In the genomic region with DNA sequence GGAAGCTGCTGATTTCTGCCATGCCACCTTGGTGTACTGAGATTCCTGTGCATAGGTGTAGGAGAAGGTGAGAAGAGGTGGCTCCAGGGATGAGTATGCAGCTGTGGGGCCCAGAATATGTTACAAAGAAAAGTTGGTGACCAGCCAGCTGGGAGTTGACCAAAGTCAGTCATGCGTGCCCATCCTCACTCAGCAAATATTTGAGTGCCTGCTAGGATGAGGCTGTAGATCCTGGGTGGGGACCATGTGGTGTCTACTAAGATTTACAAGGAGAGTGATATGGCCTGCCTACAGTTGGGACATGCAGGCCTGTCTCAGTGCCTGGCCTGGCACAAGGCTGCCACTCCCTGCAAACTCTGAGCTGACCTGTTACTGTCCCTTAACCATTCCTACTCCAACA, we compare ENCODE assay signal across 11 cellular contexts. TPM values are rescaled to one million over a fixed set of nuclear protein-coding genes. Genes with fewer than 3 reads are reported as not detected.
DNase-seq lines count a peak whose midpoint lies in the region; ATAC-seq and TF ChIP-seq lines count a peak whose summit lies in the region.
"Had no signal": no experiment of that assay in that cellular context is flagged by ENCODE, and none has a peak within 500 bp of the region (broad histone marks: within the 10 kb centered on the region; RNA-seq: fewer than 3 reads in every experiment).

No MANE protein-coding gene starts in this region.

- in situ Hi-C loops in G401 (cut with HindIII; ENCODE audit: low sequenced_read_pairs) = no loop called here

- H3K4me3 Mint-ChIP-seq in activated CD4-positive, alpha-beta T cell treated with anti-CD3 and anti-CD28 coated beads for 36 hours = no peak overlapping the region
- no peak overlapping the region for H3K4me3 Mint-ChIP-seq in CD14-positive monocyte
- H3K4me3 Mint-ChIP-seq: CD4-positive, CD25-positive, alpha-beta regulatory T cell had no signal

- peaks cover 25% of the 10 kb centered on the region for H3K36me3 Mint-ChIP-seq in activated CD4-positive, alpha-beta T cell treated with anti-CD3 and anti-CD28 coated beads for 36 hours (ENCODE audit: low read depth)
- peaks cover 31 to 75% of the 10 kb centered on the region in 2 donors for H3K36me3 Mint-ChIP-seq in CD14-positive monocyte

- no peaks in the 10 kb centered on the region for H3K9me3 ChIP-seq in upper lobe of right lung

- no peak overlapping the region for H3K4me3 ChIP-seq in upper lobe of right lung

- intact Hi-C loops in activated CD4-positive, alpha-beta T cell treated with anti-CD3 and anti-CD28 coated beads for 36 hours (cut with DNase I, micrococcal nuclease) = no loop called here
- intact Hi-C loops in upper lobe of right lung (cut with DNase I) = no loop called here
- intact Hi-C loops in CD14-positive monocyte (cut with micrococcal nuclease) = no loop called here

- H3K27ac ChIP-seq in upper lobe of right lung = no peak overlapping the region

- ATAC-seq in activated CD4-positive, alpha-beta T cell treated with anti-CD3 and anti-CD28 coated beads for 36 hours = peak; percentile 26
- ATAC-seq in upper lobe of right lung = peak; percentile 22

- H3K27me3 Mint-ChIP-seq in activated CD4-positive, alpha-beta T cell treated with anti-CD3 and anti-CD28 coated beads for 36 hours = no peaks in the 10 kb centered on the region
- H3K27me3 Mint-ChIP-seq in CD14-positive monocyte (ENCODE audit: low read depth in 3 of 3) = no peaks in the 10 kb centered on the region
- H3K27me3 Mint-ChIP-seq: CD4-positive, CD25-positive, alpha-beta regulatory T cell had no signal

- TF ChIP-seq CTCF in upper lobe of right lung (IDR thresholded peaks at IDR 0.05) (no peak), CD14-positive monocyte (IDR thresholded peaks at IDR 0.05) (no peak)

- no peaks in the 10 kb centered on the region for H3K27me3 ChIP-seq in upper lobe of right lung

- H3K36me3 ChIP-seq in upper lobe of right lung = peaks cover 30% of the 10 kb centered on the region

- POLR2A ChIA-PET in activated CD4-positive, alpha-beta T cell treated with anti-CD3 and anti-CD28 coated beads for 36 hours (lab: Charles Lee) = no interaction called here

- peaks cover 21% of the 10 kb centered on the region for H3K4me1 Mint-ChIP-seq in activated CD4-positive, alpha-beta T cell treated with anti-CD3 and anti-CD28 coated beads for 36 hours
- H3K4me1 Mint-ChIP-seq in CD14-positive monocyte = no peaks in the 10 kb centered on the region

- no peaks in the 10 kb centered on the region for H3K4me1 ChIP-seq in upper lobe of right lung

- H3K27ac Mint-ChIP-seq in activated CD4-positive, alpha-beta T cell treated with anti-CD3 and anti-CD28 coated beads for 36 hours = no peak overlapping the region
- H3K27ac Mint-ChIP-seq in CD14-positive monocyte = peak overlapping the region in 2 of 7 donors; percentile 26 to 61

- no peak for DNase-seq in activated CD4-positive, alpha-beta T cell treated with anti-CD3 and anti-CD28 coated beads for 36 hours
- DNase-seq in activated CD4-positive, alpha-beta T cell treated with anti-CD3 and anti-CD28 coated beads, Interleukin-2, amount 50 U/mL, for 1 hour = no peak
- DNase-seq in RPMI7951 (ENCODE audit: low read depth) (peak; percentile 53), hepatic stellate cell (ENCODE audit: low spot score) (peak; percentile 22), upper lobe of right lung (no peak), HCEC 1CT (no peak), G401 (ENCODE audit: low spot score) (no peak), CD14-positive monocyte (ENCODE audit: low spot score) (no peak)
- DNase-seq: activated effector memory CD4-positive, alpha-beta T cell treated with Interleukin-2 at 50 U/mL for 16 hours; CD4-positive, CD25-positive, alpha-beta regulatory T cell had no signal

- peaks cover 2% of the 10 kb centered on the region for H3K9me3 Mint-ChIP-seq in activated CD4-positive, alpha-beta T cell treated with anti-CD3 and anti-CD28 coated beads for 36 hours (ENCODE audit: low read depth)
- H3K9me3 Mint-ChIP-seq in CD14-positive monocyte = peaks cover 0 to 2% (median 0%) of the 10 kb centered on the region in 7 donors

- CTCF ChIA-PET in activated CD4-positive, alpha-beta T cell treated with anti-CD3 and anti-CD28 coated beads for 36 hours (lab: Charles Lee) = interaction anchor here (1.8 kb wide), 1 partner anchor 11 kb away, joined by 7 read pairs; no protein-coding TSS in a partner anchor

RNA-seq across cellular contexts. Expression of gene RNF185, which starts 19.4 kb away (rescaled TPM):
- 10 to 100 TPM; 15.7 to 16.1 TPM for total RNA-seq in activated CD4-positive, alpha-beta T cell treated with anti-CD3 and anti-CD28 coated beads for 36 hours
- total RNA-seq in RPMI7951 (2014; rRNA removed; shearing (Covaris generic)) = 17.3 and 19.6 TPM in 2 replicates
- 37.9 TPM for total RNA-seq in upper lobe of right lung
- 45.7 and 54.8 TPM in 2 replicates for total RNA-seq in G401 (2014; rRNA removed; shearing (Covaris generic))
- polyA plus RNA-seq in CD14-positive monocyte = 10 to 100 TPM; 26.1 to 26.5 TPM

RNA-seq across cellular contexts. Expression of gene LIMK2, which starts 32.8 kb away (rescaled TPM):
- 10 to 100 TPM; 31.8 to 34.4 TPM for total RNA-seq in activated CD4-positive, alpha-beta T cell treated with anti-CD3 and anti-CD28 coated beads for 36 hours
- 8.7 TPM in 2 replicates for total RNA-seq in RPMI7951 (2014; rRNA removed; shearing (Covaris generic))
- 63.0 TPM for total RNA-seq in upper lobe of right lung
- 49.9 and 58.0 TPM in 2 replicates for total RNA-seq in G401 (2014; rRNA removed; shearing (Covaris generic))
- 10 to 100 TPM in 1 of 2 donors, 1 to 10 TPM in 1; 5.5 to 10.1 TPM for polyA plus RNA-seq in CD14-positive monocyte

RNA-seq across cellular contexts. Expression of gene PLA2G3, which starts 39.0 kb away (rescaled TPM):
- not detected for total RNA-seq in activated CD4-positive, alpha-beta T cell treated with anti-CD3 and anti-CD28 coated beads for 36 hours
- 0.12 TPM in 1 of 2 replicates, not detected in the other for total RNA-seq in RPMI7951 (2014; rRNA removed; shearing (Covaris generic))
- total RNA-seq in upper lobe of right lung = 6.9 TPM
- 4.4 and 4.9 TPM in 2 replicates for total RNA-seq in G401 (2014; rRNA removed; shearing (Covaris generic))
- not detected for polyA plus RNA-seq in CD14-positive monocyte
- total RNA-seq: CD4-positive, CD25-positive, alpha-beta regulatory T cell; T-helper 1 cell treated with Interleukin-12 subunit alpha and Interleukin-12 subunit beta and Interleukin-4 antibody, amounts not matched to agents 30 ng/mL and 1 ng/mL, for 36 hours had no signal
- polyA plus RNA-seq: CD4-positive, CD25-positive, alpha-beta regulatory T cell had no signal

RNA-seq across cellular contexts. Expression of gene INPP5J, which starts 56.6 kb away (rescaled TPM):
- under 1 TPM; 0.11 to 0.23 TPM for total RNA-seq in activated CD4-positive, alpha-beta T cell treated with anti-CD3 and anti-CD28 coated beads for 36 hours
- 0.12 and 0.29 TPM in 2 replicates for total RNA-seq in RPMI7951 (2014; rRNA removed; shearing (Covaris generic))
- 4.5 TPM for total RNA-seq in upper lobe of right lung
- 0.74 and 3.0 TPM in 2 replicates for total RNA-seq in G401 (2014; rRNA removed; shearing (Covaris generic))
- polyA plus RNA-seq in CD14-positive monocyte = not detected
- total RNA-seq: CD4-positive, CD25-positive, alpha-beta regulatory T cell; T-helper 1 cell treated with Interleukin-12 subunit alpha and Interleukin-12 subunit beta and Interleukin-4 antibody, amounts not matched to agents 30 ng/mL and 1 ng/mL, for 36 hours had no signal

Comparison
In these comparisons a context has a peak if more than half of its experiments do, and no peak if none do; other contexts are left out.
1. DNase-seq: peak in RPMI7951 (single experiment) and hepatic stellate cell (single experiment); none in activated CD4-positive, alpha-beta T cell treated with anti-CD3 and anti-CD28 coated beads for 36 hours (single experiment), activated CD4-positive, alpha-beta T cell treated with anti-CD3 and anti-CD28 coated beads, Interleukin-2, amount 50 U/mL, for 1 hour (single experiment), upper lobe of right lung (single experiment), HCEC 1CT (single experiment), G401 (single experiment) and CD14-positive monocyte (single experiment).